Comparison of ENCODE assay signal across 8 cellular contexts in genomic region chr7:142338633-142339501, GRCh38.
A peak's percentile ranks its signal among the peaks of the same experiment; 100 is the strongest.
DNase-seq lines count a peak whose midpoint lies in the region; TF ChIP-seq lines count a peak whose summit lies in the region.

No MANE protein-coding gene starts in this region.

- H3K27me3 Mint-ChIP-seq in activated naive CD4-positive, alpha-beta T cell treated with anti-CD3 and anti-CD28 coated beads, Interleukin-2, amount 10 ng/mL, durations not matched to agents 7 days and 5 days: peaks cover 22% of the 10 kb centered on the region

- H3K4me3 Mint-ChIP-seq in activated naive CD4-positive, alpha-beta T cell treated with anti-CD3 and anti-CD28 coated beads, Interleukin-2, amount 10 ng/mL, durations not matched to agents 7 days and 5 days: no peak overlapping the region

- H3K9me3 Mint-ChIP-seq in activated naive CD4-positive, alpha-beta T cell treated with anti-CD3 and anti-CD28 coated beads, Interleukin-2, amount 10 ng/mL, durations not matched to agents 7 days and 5 days: no peaks in the 10 kb centered on the region

- no peak overlapping the region for H3K4me3 ChIP-seq in epithelial cell of esophagus (ENCODE audit: low read length)

- no peak for DNase-seq in activated naive CD4-positive, alpha-beta T cell treated with anti-CD3 and anti-CD28 coated beads, Interleukin-2, amount 10 ng/mL, durations not matched to agents 7 days and 5 days
- no peak for DNase-seq in activated naive CD4-positive, alpha-beta T cell treated with anti-CD3 and anti-CD28 coated beads, Interleukin-2, amount 50 U/mL, for 16 hours
- DNase-seq in NCI-H82 treated with DMSO at 0.1 percent for 48 hours (lab: John Stamatoyannopoulos, UW; ENCODE audit: unreplicated experiment) (peak; percentile 26), epithelial cell of esophagus (ENCODE audit: low read depth) (peak; percentile 36), superior temporal gyrus (ENCODE audit: extremely low spot score) (peak; percentile 77), GM20000 (ENCODE audit: low spot score) (no peak), T-helper 9 cell (no peak), SW 1271 (lab: John Stamatoyannopoulos, UW) (no peak)

- H3K4me1 Mint-ChIP-seq in activated naive CD4-positive, alpha-beta T cell treated with anti-CD3 and anti-CD28 coated beads, Interleukin-2, amount 10 ng/mL, durations not matched to agents 7 days and 5 days: peaks cover 8% of the 10 kb centered on the region

- no peaks in the 10 kb centered on the region for H3K36me3 Mint-ChIP-seq in activated naive CD4-positive, alpha-beta T cell treated with anti-CD3 and anti-CD28 coated beads, Interleukin-2, amount 10 ng/mL, durations not matched to agents 7 days and 5 days

- CTCF ChIA-PET in activated naive CD4-positive, alpha-beta T cell treated with anti-CD3 and anti-CD28 coated beads, Interleukin-2, amount 10 ng/mL, durations not matched to agents 7 days and 5 days (lab: Charles Lee): interaction anchor here (0.7 to 2.8 kb wide), 10 partner anchors 13 to 473 kb away, joined by 3 to 10 read pairs (median 3); no protein-coding TSS in a partner anchor

- peak overlapping the region; percentile 20 for H3K27ac Mint-ChIP-seq in activated naive CD4-positive, alpha-beta T cell treated with anti-CD3 and anti-CD28 coated beads, Interleukin-2, amount 10 ng/mL, durations not matched to agents 7 days and 5 days

- TF ChIP-seq CTCF in epithelial cell of esophagus (IDR thresholded peaks at IDR 0.05; ENCODE audit: insufficient read depth, low read depth, low read length, missing control alignments): peak; percentile 56
- TF ChIP-seq CTCF in GM20000 (IDR thresholded peaks at IDR 0.05; ENCODE audit: extremely low read depth, missing control alignments): no peak

Comparison
In these comparisons a context has a peak if more than half of its experiments do, and no peak if none do; other contexts are left out.
1. DNase-seq: peak in NCI-H82 treated with DMSO at 0.1 percent for 48 hours (single experiment), epithelial cell of esophagus (single experiment) and superior temporal gyrus (single experiment); none in activated naive CD4-positive, alpha-beta T cell treated with anti-CD3 and anti-CD28 coated beads, Interleukin-2, amount 10 ng/mL, durations not matched to agents 7 days and 5 days (single experiment), activated naive CD4-positive, alpha-beta T cell treated with anti-CD3 and anti-CD28 coated beads, Interleukin-2, amount 50 U/mL, for 16 hours (single experiment), GM20000 (single experiment), T-helper 9 cell (single experiment) and SW 1271 (0 of 2).